1 cellular context compared by ENCODE assay signal in the genomic region with DNA sequence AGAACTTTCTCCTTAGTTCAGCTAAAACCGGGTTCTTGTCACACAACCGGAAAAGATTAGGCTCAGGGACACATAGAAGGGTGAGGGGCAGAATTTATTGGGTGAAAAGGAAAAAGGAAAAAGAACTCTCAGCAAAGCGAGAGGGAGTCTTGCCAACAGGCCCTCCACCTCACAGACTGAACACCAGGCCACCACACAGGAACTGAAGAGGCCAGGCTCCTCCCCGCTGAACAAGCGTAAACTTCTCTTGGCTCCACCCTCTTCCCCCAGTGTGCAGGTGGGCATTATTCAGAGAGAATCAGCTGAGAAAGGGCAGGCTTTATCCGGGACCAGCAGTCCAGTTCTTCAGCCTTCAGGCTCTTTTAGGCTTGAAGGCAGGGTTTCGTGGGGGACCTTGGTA.
TF ChIP-seq lines count a peak whose summit lies in the region.

No MANE protein-coding gene starts in this region.

TF ChIP-seq in IMR-90, 13 proteins besides CTCF, POLR2A, EP300 and RAD21 (continued from another document):
- TF ChIP-seq MAZ (IDR thresholded peaks at IDR 0.05; ENCODE audit: borderline replicate concordance, low read depth, low read length) (no peak), MXI1 (IDR thresholded peaks at IDR 0.05; ENCODE audit: borderline replicate concordance, low read depth, low read length) (no peak), BHLHE40 (IDR thresholded peaks at IDR 0.05; ENCODE audit: low read depth, low read length) (no peak), RCOR1 (IDR thresholded peaks at IDR 0.05; ENCODE audit: insufficient replicate concordance, low read length) (no peak)
